ENCODE assay signal across 18 cellular contexts in the genomic region with DNA sequence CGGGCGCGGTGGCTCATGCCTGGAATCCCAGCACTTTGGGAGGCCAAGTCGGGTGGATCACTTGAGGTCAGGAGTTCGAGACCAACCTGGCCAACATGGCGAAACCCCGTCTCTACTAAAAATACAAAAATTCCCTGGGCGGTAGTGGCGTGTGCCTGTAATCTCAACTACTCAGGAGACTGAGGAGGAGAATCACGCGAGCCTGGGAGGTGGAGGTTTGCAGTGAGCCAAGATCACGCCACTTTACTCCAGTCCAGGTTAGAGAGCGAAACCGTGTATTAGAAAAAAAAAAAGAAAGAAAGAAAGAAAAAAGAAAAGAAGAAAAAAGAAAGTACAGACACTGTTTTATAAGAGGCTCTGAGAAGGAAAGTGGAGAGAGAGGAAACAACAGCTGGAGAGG. TPM values are rescaled to one million over a fixed set of nuclear protein-coding genes. Genes with fewer than 3 reads are reported as not detected.
"Had no signal": no experiment of that assay in that cellular context is flagged by ENCODE, and none has a peak within 500 bp of the region (broad histone marks: within the 10 kb centered on the region; RNA-seq: fewer than 3 reads in every experiment).

No MANE protein-coding gene starts in this region.

RNA-seq across cellular contexts. Expression of gene CD300E, which starts 6.7 kb away (rescaled TPM):
- total RNA-seq: activated CD4-positive, alpha-beta memory T cell treated with anti-CD3 and anti-CD28 coated beads for 36 hours; activated CD4-positive, alpha-beta T cell treated with anti-CD3 and anti-CD28 coated beads, Interleukin-2, amount 10 ng/mL, durations not matched to agents 24 days and 14 days; activated CD8-positive, alpha-beta memory T cell treated with anti-CD3 and anti-CD28 coated beads for 36 hours; activated CD8-positive, alpha-beta T cell treated with anti-CD3 and anti-CD28 coated beads for 36 hours; activated naive CD4-positive, alpha-beta T cell treated with anti-CD3 and anti-CD28 coated beads for 36 hours; activated naive CD4-positive, alpha-beta T cell treated with anti-CD3 and anti-CD28 coated beads, Interleukin-2, amount 50 U/mL, for 72 hours; activated naive CD8-positive, alpha-beta T cell treated with anti-CD3 and anti-CD28 coated beads for 36 hours; activated T-cell treated with anti-CD3 and anti-CD28 coated beads, Interleukin-2, amount 50 U/mL, for 4 hours; activated T-cell treated with anti-CD3 and anti-CD28 coated beads, Interleukin-2, amount 50 U/mL, for 72 hours; activated T-helper 1 cell treated with anti-CD3 and anti-CD28 coated beads, Interleukin-12 subunit alpha, Interleukin-12 subunit beta, Interleukin-2, Interleukin-4 antibody, amounts not matched to agents 30 ng/mL and 10 ng/mL and 1 ng/mL, durations not matched to agents 14 hours and 24 hours and 36 hours; activated T-helper 17 cell treated with anti-CD3 and anti-CD28 coated beads, Interleukin-2, amount 50 U/mL, for 72 hours; astrocyte; body of pancreas had no signal

RNA-seq across cellular contexts. Expression of gene CD300LD, which starts 38.2 kb away (rescaled TPM):
- total RNA-seq: activated B cell treated with CpG ODN at 0.5 μM for 24 hours; activated CD4-positive, alpha-beta memory T cell treated with anti-CD3 and anti-CD28 coated beads for 36 hours; activated CD4-positive, alpha-beta T cell treated with anti-CD3 and anti-CD28 coated beads, Interleukin-2, amount 10 ng/mL, durations not matched to agents 24 days and 14 days; activated CD8-positive, alpha-beta memory T cell treated with anti-CD3 and anti-CD28 coated beads for 36 hours; activated CD8-positive, alpha-beta T cell treated with anti-CD3 and anti-CD28 coated beads for 36 hours; activated naive CD4-positive, alpha-beta T cell treated with anti-CD3 and anti-CD28 coated beads for 36 hours; activated naive CD4-positive, alpha-beta T cell treated with anti-CD3 and anti-CD28 coated beads, Interleukin-2, amount 50 U/mL, for 72 hours; activated naive CD8-positive, alpha-beta T cell treated with anti-CD3 and anti-CD28 coated beads for 36 hours; activated T-cell treated with anti-CD3 and anti-CD28 coated beads, Interleukin-2, amount 50 U/mL, for 4 hours; activated T-helper 1 cell treated with anti-CD3 and anti-CD28 coated beads, Interleukin-12 subunit alpha, Interleukin-12 subunit beta, Interleukin-2, Interleukin-4 antibody, amounts not matched to agents 30 ng/mL and 10 ng/mL and 1 ng/mL, durations not matched to agents 14 hours and 24 hours and 36 hours; activated T-helper 17 cell treated with anti-CD3 and anti-CD28 coated beads, Interleukin-2, amount 50 U/mL, for 72 hours; adrenal gland; aorta; astrocyte; body of pancreas; breast epithelium; cardiac septum had no signal
- polyA plus RNA-seq: adrenal gland had no signal
